7 cellular contexts compared by ENCODE assay signal in genomic region chr17:40068917-40069750, GRCh38. TPM values are rescaled to one million over a fixed set of nuclear protein-coding genes. Genes with fewer than 3 reads are reported as not detected.
DNase-seq lines count a peak whose midpoint lies in the region; ATAC-seq lines count a peak whose summit lies in the region.

No MANE protein-coding gene starts in this region.

- H3K36me3 ChIP-seq in GM23248 (ENCODE audit: low read depth) (no peaks in the 10 kb centered on the region), ectodermal cell (ENCODE audit: control insufficient read depth, insufficient read depth, low read length) (no peaks in the 10 kb centered on the region)

- H3K27me3 ChIP-seq in GM23248 (replicated peaks; ENCODE audit: insufficient read depth) (no peaks in the 10 kb centered on the region), ectodermal cell (ENCODE audit: control insufficient read depth, insufficient read depth, low read length, poor library complexity, severe bottlenecking) (no peaks in the 10 kb centered on the region)

- H2AFZ ChIP-seq in GM23248: peak overlapping the region; percentile 78; the same call in 1 of the 2 replicates

- H3K9me3 ChIP-seq in GM23248 (ENCODE audit: low read depth): no peaks in the 10 kb centered on the region
- H3K9me3 ChIP-seq in ectodermal cell (ENCODE audit: control insufficient read depth, low read length): no peaks in the 10 kb centered on the region

- 7 to 14% methylated on average over 10 to 14 of the region's 14 CpGs for WGBS in GM23248 (ENCODE audit: low coverage in 1 of 2, low lambda C conversion rate in 2 of 2, missing lambda C conversion rate in 2 of 2), 2 experiments
- WGBS in ectodermal cell, 2 experiments: 21 to 25% methylated on average over 14 of the region's 14 CpGs

- no peak for ATAC-seq in HG02678 (IDR thresholded peaks at IDR 0.05; ENCODE audit: unreplicated experiment)

- H3K4me2 ChIP-seq in GM23248 (ENCODE audit: unreplicated experiment): peak overlapping the region; percentile 99

- peaks cover 64% of the 10 kb centered on the region for H3K79me2 ChIP-seq in GM23248 (ENCODE audit: insufficient read depth)

- H3F3A ChIP-seq in GM23248 (ENCODE audit: insufficient read depth): peaks cover 28% of the 10 kb centered on the region

- H3K9me2 ChIP-seq in GM23248 (ENCODE audit: insufficient read depth): no peaks in the 10 kb centered on the region

- H3K4me1 ChIP-seq in GM23248 (ENCODE audit: insufficient read depth) (peaks cover 56% of the 10 kb centered on the region), ectodermal cell (ENCODE audit: control insufficient read depth, insufficient read depth, low read length) (peaks cover 74% of the 10 kb centered on the region)

- peak; percentile 94 for DNase-seq in GM23248
- DNase-seq in NCI-H82 (lab: John Stamatoyannopoulos, UW): peak; percentile 81
- peak; percentile 37 to 65 for DNase-seq in activated CD8-positive, alpha-beta memory T cell treated with anti-CD3 and anti-CD28 coated beads for 1 hour (ENCODE audit: extremely low read depth in 1 of 2, low read depth in 1 of 2)
- peak; percentile 91 for DNase-seq in midbrain (lab: John Stamatoyannopoulos, UW)
- DNase-seq in stimulated activated CD8-positive, alpha-beta memory T cell treated with anti-CD3 and anti-CD28 coated beads, Interleukin-15, amount 100 ng/mL, for 24 hours (ENCODE audit: low read depth): peak; percentile 50

- H3K27ac ChIP-seq in GM23248 (peak overlapping the region; percentile 84), ectodermal cell (ENCODE audit: insufficient read depth, low read depth, low read length, poor library complexity, severe bottlenecking) (peak overlapping the region; percentile 30)

- in situ Hi-C loops in GM23248 (cut with MboI): no loop called here

- peaks cover 5% of the 10 kb centered on the region; the same call in 1 of the 2 replicates for H4K20me1 ChIP-seq in GM23248 (ENCODE audit: insufficient read depth)

- peak overlapping the region; percentile 83 for H3K9ac ChIP-seq in GM23248

- peak overlapping the region; percentile 75 for H3K4me3 ChIP-seq in GM23248
- no peak overlapping the region for H3K4me3 ChIP-seq in ectodermal cell (ENCODE audit: insufficient read depth, low read depth, low read length)

RNA-seq across cellular contexts. Expression of gene THRA, which starts 6.4 kb away (rescaled TPM):
- 33.3 and 36.2 TPM in 2 replicates for total RNA-seq in GM23248 (2014; rRNA removed; shearing (Covaris generic))
- polyA plus RNA-seq in GM23248 (2016; fragmentation: Nextera tagmentation; extraction: Ambion mirVana): 15.8 and 16.4 TPM in 2 replicates
- 21.2 TPM for polyA plus RNA-seq in ectodermal cell (2013, experiment 1 of 4)
- polyA plus RNA-seq in ectodermal cell (2013, experiment 2 of 4): 21.8 TPM
- 19.3 TPM for polyA plus RNA-seq in ectodermal cell (2013, experiment 3 of 4)
- 22.5 TPM for polyA plus RNA-seq in ectodermal cell (2013, experiment 4 of 4)

RNA-seq across cellular contexts. Expression of gene MED24, which starts 14.9 kb away (rescaled TPM):
- total RNA-seq in GM23248 (2014; rRNA removed; shearing (Covaris generic)): 35.3 and 37.3 TPM in 2 replicates
- polyA plus RNA-seq in GM23248 (2016; fragmentation: Nextera tagmentation; extraction: Ambion mirVana): 33.6 and 35.2 TPM in 2 replicates
- polyA plus RNA-seq in ectodermal cell (2013, experiment 1 of 4): 127 TPM
- 128 TPM for polyA plus RNA-seq in ectodermal cell (2013, experiment 2 of 4)
- polyA plus RNA-seq in ectodermal cell (2013, experiment 3 of 4): 95.1 TPM
- 116 TPM for polyA plus RNA-seq in ectodermal cell (2013, experiment 4 of 4)

RNA-seq across cellular contexts. Expression of gene NR1D1, which starts 31.3 kb away (rescaled TPM):
- total RNA-seq in GM23248 (2014; rRNA removed; shearing (Covaris generic)): 0.76 and 2.4 TPM in 2 replicates
- polyA plus RNA-seq in GM23248 (2016; fragmentation: Nextera tagmentation; extraction: Ambion mirVana): 4.6 and 5.4 TPM in 2 replicates
- 4.5 TPM for polyA plus RNA-seq in ectodermal cell (2013, experiment 1 of 4)
- 3.7 TPM for polyA plus RNA-seq in ectodermal cell (2013, experiment 2 of 4)
- polyA plus RNA-seq in ectodermal cell (2013, experiment 3 of 4): 3.8 TPM
- 4.9 TPM for polyA plus RNA-seq in ectodermal cell (2013, experiment 4 of 4)

RNA-seq across cellular contexts. Expression of gene MSL1, which starts 52.6 kb away (rescaled TPM):
- total RNA-seq in GM23248 (2014; rRNA removed; shearing (Covaris generic)): 45.3 and 76.1 TPM in 2 replicates
- polyA plus RNA-seq in GM23248 (2016; fragmentation: Nextera tagmentation; extraction: Ambion mirVana): 8.9 and 9.0 TPM in 2 replicates
- polyA plus RNA-seq in ectodermal cell (2013, experiment 1 of 4): 173 TPM
- polyA plus RNA-seq in ectodermal cell (2013, experiment 2 of 4): 164 TPM
- 142 TPM for polyA plus RNA-seq in ectodermal cell (2013, experiment 3 of 4)
- 162 TPM for polyA plus RNA-seq in ectodermal cell (2013, experiment 4 of 4)

RNA-seq across cellular contexts. Expression of gene CSF3, which starts 53.9 kb away (rescaled TPM):
- not detected in 2 replicates for total RNA-seq in GM23248 (2014; rRNA removed; shearing (Covaris generic))
- polyA plus RNA-seq in GM23248 (2016; fragmentation: Nextera tagmentation; extraction: Ambion mirVana): 0.13 TPM in 1 of 2 replicates, not detected in the other
- not detected for polyA plus RNA-seq in ectodermal cell (2013, experiment 1 of 4)
- not detected for polyA plus RNA-seq in ectodermal cell (2013, experiment 2 of 4)
- not detected for polyA plus RNA-seq in ectodermal cell (2013, experiment 3 of 4)
- polyA plus RNA-seq in ectodermal cell (2013, experiment 4 of 4): not detected
